In genomic region chr6:54847799-54848597, GRCh38 we compare ENCODE assay signal across 10 cellular contexts. TPM values are rescaled to one million over a fixed set of nuclear protein-coding genes. Genes with fewer than 3 reads are reported as not detected.
A peak's percentile ranks its signal among the peaks of the same experiment; 100 is the strongest.
DNase-seq lines count a peak whose midpoint lies in the region; ATAC-seq, FAIRE-seq and TF ChIP-seq lines count a peak whose summit lies in the region.
"Had no signal": no experiment of that assay in that cellular context is flagged by ENCODE, and none has a peak within 500 bp of the region (broad histone marks: within the 10 kb centered on the region; RNA-seq: fewer than 3 reads in every experiment).

No MANE protein-coding gene starts in this region.

- DNase-seq in right cardiac atrium (no peak), Right ventricle myocardium superior (no peak), bronchial epithelial cell (ENCODE audit: low read depth) (peak; percentile 97), left colon (no peak), UCSD-AML1 (lab: John Stamatoyannopoulos, UW; ENCODE audit: unreplicated experiment) (no peak), NCI-H446 (lab: John Stamatoyannopoulos, UW) (no peak)
- DNase-seq: NCI-H146, SIG-M5 had no signal

- intact Hi-C loops in right cardiac atrium (cut with DNase I) (no loop called here), Right ventricle myocardium superior (cut with DNase I) (no loop called here), left colon (cut with DNase I, micrococcal nuclease) (no loop called here)

- peak; percentile 40 for FAIRE-seq in bronchial epithelial cell (lab: Jason Lieb, UNC)

- TF ChIP-seq CTCF in bronchial epithelial cell (IDR thresholded peaks at IDR 0.05; ENCODE audit: insufficient read depth, low read length, severe bottlenecking): no peak

- H3K27ac ChIP-seq in right cardiac atrium (ENCODE audit: low read length): peak overlapping the region; percentile 43

- H3K4me3 ChIP-seq in right cardiac atrium (ENCODE audit: low read length) (no peak overlapping the region), bronchial epithelial cell (ENCODE audit: low read depth, low read length) (peak overlapping the region; percentile 74)

- no peak for ATAC-seq in right cardiac atrium
- no peak for ATAC-seq in Right ventricle myocardium superior (ENCODE audit: poor library complexity)
- peak; percentile 10 for ATAC-seq in left colon
- ATAC-seq in HG03196 (IDR thresholded peaks at IDR 0.05; ENCODE audit: unreplicated experiment): no peak
- no peak for ATAC-seq in HG02973 (IDR thresholded peaks at IDR 0.05; ENCODE audit: unreplicated experiment)

- peaks cover 3% of the 10 kb centered on the region for H3K36me3 ChIP-seq in bronchial epithelial cell (ENCODE audit: control insufficient read depth, insufficient read depth, low read length)

- WGBS in right cardiac atrium: 61% methylated on average over 9 of the region's 9 CpGs

- H3K4me1 ChIP-seq in right cardiac atrium (ENCODE audit: control insufficient read depth, insufficient read depth, low read length): no peaks in the 10 kb centered on the region

- H3K9me3 ChIP-seq in right cardiac atrium (ENCODE audit: control insufficient read depth, low read length): no peaks in the 10 kb centered on the region

- H3K27me3 ChIP-seq in right cardiac atrium (ENCODE audit: control insufficient read depth, insufficient read depth) (no peaks in the 10 kb centered on the region), bronchial epithelial cell (ENCODE audit: control insufficient read depth, insufficient read depth, low read length) (no peaks in the 10 kb centered on the region)

RNA-seq across cellular contexts. Expression of gene FAM83B, which starts 1.4 kb away (rescaled TPM):
- total RNA-seq in right cardiac atrium (10 to 100 TPM in 2 of 4 donors, 1 to 10 TPM in 2; 6.7 to 13.3 (median 9.4) TPM), Right ventricle myocardium superior (1.6 TPM), bronchial epithelial cell (39.9 and 40.3 TPM in 2 replicates), left colon (10 to 100 TPM; 39.4 to 48.3 TPM)
- 1.5 TPM for polyA plus RNA-seq in right cardiac atrium
